ENCODE assay signal across 29 cellular contexts in genomic region chr6:1362643-1363042, GRCh38. TPM values are rescaled to one million over a fixed set of nuclear protein-coding genes. Genes with fewer than 3 reads are reported as not detected.
"Had no signal": no experiment of that assay in that cellular context is flagged by ENCODE, and none has a peak within 500 bp of the region (broad histone marks: within the 10 kb centered on the region; RNA-seq: fewer than 3 reads in every experiment).

No MANE protein-coding gene starts in this region.

- H3K27ac ChIP-seq: hepatocyte had no signal

- H3K4me1 ChIP-seq: lower lobe of right lung had no signal

- H3K9me3 ChIP-seq: left lung, left ventricle myocardium inferior, lower lobe of right lung, mucosa of descending colon had no signal

- ATAC-seq: left cardiac atrium; left colon; left lobe of liver; mucosa of descending colon; naive thymus-derived CD4-positive, alpha-beta T cell had no signal

- FAIRE-seq: islet of Langerhans, keratinocyte, kidney had no signal

- H3K79me2 ChIP-seq: hepatocyte had no signal

- H3K36me3 ChIP-seq: left lung, left ventricle myocardium inferior, lower lobe of right lung had no signal

- DNase-seq: hippocampal formation; hypothalamus; immature natural killer cell; islet precursor cell; kidney; kidney glomerular epithelial cell; left cardiac atrium; left colon; left lung; left ventricle myocardium inferior; left ventricle myocardium superior; lower lobe of right lung; mammary epithelial cell; mesenchymal stem cell; mesendoderm; midbrain; mucosa of descending colon; naive B cell; naive thymus-derived CD4-positive, alpha-beta T cell had no signal

- H3K4me3 ChIP-seq: hepatocyte, left lung, left ventricle myocardium inferior, lower lobe of right lung, lung, mucosa of descending colon had no signal

- H3K4me2 ChIP-seq: hepatocyte had no signal

- H2AFZ ChIP-seq: hepatocyte had no signal

RNA-seq across cellular contexts. Expression of gene FOXF2, which starts 26.7 kb away (rescaled TPM):
- total RNA-seq: left lobe of liver; left ventricle myocardium superior; lung microvascular endothelial cell; mammary epithelial cell; mononuclear cell; myocyte; naive thymus-derived CD4-positive, alpha-beta T cell had no signal
- polyA plus RNA-seq: immature natural killer cell; liver; naive thymus-derived CD4-positive, alpha-beta T cell had no signal

RNA-seq across cellular contexts. Expression of gene FOXQ1, which starts 50.7 kb away (rescaled TPM):
- total RNA-seq: left cardiac atrium; left ventricle myocardium inferior; left ventricle myocardium superior; lung microvascular endothelial cell; mesenteric fat pad; mononuclear cell; myocyte; naive thymus-derived CD4-positive, alpha-beta T cell had no signal
- polyA plus RNA-seq: immature natural killer cell; naive thymus-derived CD4-positive, alpha-beta T cell had no signal
